In genomic region chr20:11247943-11248475, GRCh38 we compare ENCODE assay signal across 16 cellular contexts.
"Had no signal": no experiment of that assay in that cellular context is flagged by ENCODE, and none has a peak within 500 bp of the region (broad histone marks: within the 10 kb centered on the region; RNA-seq: fewer than 3 reads in every experiment).

No MANE protein-coding gene starts in this region.

- H3K79me2 ChIP-seq: hepatocyte had no signal

- H3K27ac ChIP-seq: hepatocyte, neutrophil, tibial artery, upper lobe of left lung, uterus had no signal

- H3K4me1 Mint-ChIP-seq: naive thymus-derived CD4-positive, alpha-beta T cell; stimulated activated effector memory CD8-positive, alpha-beta T cell treated with anti-CD3 and anti-CD28 coated beads, Interleukin-12 subunit alpha, Interleukin-12 subunit beta, amount 100 ng/mL, for 72 hours had no signal

- H3K9me3 ChIP-seq: neutrophil, tibial artery, upper lobe of left lung, uterus had no signal

- H3K4me1 ChIP-seq: tibial artery, upper lobe of left lung, uterus had no signal

- H3K4me3 Mint-ChIP-seq: naive thymus-derived CD4-positive, alpha-beta T cell; stimulated activated effector memory CD8-positive, alpha-beta T cell treated with anti-CD3 and anti-CD28 coated beads, Interleukin-12 subunit alpha, Interleukin-12 subunit beta, amount 100 ng/mL, for 72 hours; stimulated activated naive CD8-positive, alpha-beta T cell treated with anti-CD3 and anti-CD28 coated beads, Interleukin-15, Interleukin-2, amounts not matched to agents 100 ng/mL and 50 ng/mL, for 24 hours had no signal

- DNase-seq: left colon; left ventricle myocardium superior; mesenchymal stem cell; naive thymus-derived CD4-positive, alpha-beta T cell; right cardiac atrium; small intestine; stimulated activated CD4-positive, alpha-beta T cell treated with anti-CD3 and anti-CD28 coated beads, Interleukin-4, amount 100 ng/mL, for 1 hour; stimulated activated CD8-positive, alpha-beta memory T cell treated with anti-CD3 and anti-CD28 coated beads, Interleukin-4, amount 100 ng/mL, for 48 hours; tibial artery; upper lobe of left lung; uterus had no signal

- H2AFZ ChIP-seq: hepatocyte had no signal

- H3K27ac Mint-ChIP-seq: naive thymus-derived CD4-positive, alpha-beta T cell; stimulated activated effector memory CD8-positive, alpha-beta T cell treated with anti-CD3 and anti-CD28 coated beads, Interleukin-12 subunit alpha, Interleukin-12 subunit beta, amount 100 ng/mL, for 72 hours; stimulated activated naive CD8-positive, alpha-beta T cell treated with anti-CD3 and anti-CD28 coated beads, Interleukin-15, Interleukin-2, amounts not matched to agents 100 ng/mL and 50 ng/mL, for 24 hours had no signal

- H3K4me3 ChIP-seq: hepatocyte, lung, tibial artery, upper lobe of left lung, uterus had no signal

- H3K36me3 Mint-ChIP-seq: naive thymus-derived CD4-positive, alpha-beta T cell; stimulated activated effector memory CD8-positive, alpha-beta T cell treated with anti-CD3 and anti-CD28 coated beads, Interleukin-12 subunit alpha, Interleukin-12 subunit beta, amount 100 ng/mL, for 72 hours had no signal

- H3K36me3 ChIP-seq: neutrophil, tibial artery, upper lobe of left lung, uterus had no signal

- H3K4me2 ChIP-seq: hepatocyte had no signal

- H3K27me3 ChIP-seq: tibial artery, upper lobe of left lung, uterus had no signal
